In the genomic region with DNA sequence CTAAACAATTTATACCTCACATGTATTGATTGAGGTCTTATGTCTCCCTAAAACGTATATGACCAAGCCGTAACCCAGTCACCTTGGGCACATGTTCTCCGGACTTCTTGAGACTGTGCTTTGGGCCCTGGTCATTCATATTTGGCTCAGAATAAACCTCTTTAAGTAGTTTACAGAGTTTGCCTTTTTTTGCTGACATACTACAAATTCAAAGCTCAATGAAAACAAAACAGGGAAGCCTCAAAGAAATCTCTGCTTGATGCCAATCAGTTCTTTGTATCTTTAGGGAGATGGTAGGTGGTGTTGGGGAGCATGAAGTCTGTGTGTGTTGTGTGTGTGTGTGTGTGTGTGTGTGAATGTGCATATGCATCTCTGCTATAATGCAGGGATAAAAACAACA, we compare ENCODE assay signal across 21 cellular contexts.
"Had no signal": no experiment of that assay in that cellular context is flagged by ENCODE, and none has a peak within 500 bp of the region (broad histone marks: within the 10 kb centered on the region; RNA-seq: fewer than 3 reads in every experiment).

No MANE protein-coding gene starts in this region.

- H3K27ac Mint-ChIP-seq: effector memory CD8-positive, alpha-beta T cell; naive thymus-derived CD4-positive, alpha-beta T cell; neural progenitor cell; progenitor cell of endocrine pancreas; stimulated activated effector memory CD8-positive, alpha-beta T cell treated with anti-CD3 and anti-CD28 coated beads, Interleukin-12 subunit alpha, Interleukin-12 subunit beta, amount 100 ng/mL, for 72 hours; type B pancreatic cell had no signal

- FAIRE-seq: frontal cortex, islet of Langerhans had no signal

- H3K9ac ChIP-seq: neural progenitor cell, parathyroid adenoma had no signal

- H3K4me3 ChIP-seq: coronary artery, left lung, neural progenitor cell, stomach, tibial artery had no signal

- H3K4me1 ChIP-seq: neural progenitor cell, parathyroid adenoma, tibial artery had no signal

- H3K9me3 ChIP-seq: left lung, stomach, tibial artery had no signal

- H3K4me1 Mint-ChIP-seq: neural progenitor cell; stimulated activated effector memory CD8-positive, alpha-beta T cell treated with anti-CD3 and anti-CD28 coated beads, Interleukin-12 subunit alpha, Interleukin-12 subunit beta, amount 100 ng/mL, for 72 hours had no signal

- H3K9me3 Mint-ChIP-seq: effector memory CD8-positive, alpha-beta T cell; nephron; neural progenitor cell; stimulated activated effector memory CD8-positive, alpha-beta T cell treated with anti-CD3 and anti-CD28 coated beads, Interleukin-12 subunit alpha, Interleukin-12 subunit beta, amount 100 ng/mL, for 72 hours; type B pancreatic cell had no signal

- H3K36me3 ChIP-seq: left lung, neural progenitor cell, stomach, tibial artery had no signal

- H3K4me2 ChIP-seq: neural progenitor cell had no signal

- H3K27ac ChIP-seq: coronary artery, left lung, neural progenitor cell, parathyroid adenoma, stomach, tibial artery had no signal

- H3K36me3 Mint-ChIP-seq: naive thymus-derived CD4-positive, alpha-beta T cell; neural progenitor cell; stimulated activated effector memory CD8-positive, alpha-beta T cell treated with anti-CD3 and anti-CD28 coated beads, Interleukin-12 subunit alpha, Interleukin-12 subunit beta, amount 100 ng/mL, for 72 hours; type B pancreatic cell had no signal

- ATAC-seq: effector memory CD8-positive, alpha-beta T cell; left cardiac atrium; left lung; naive thymus-derived CD4-positive, alpha-beta T cell; sciatic nerve had no signal

- H3K27me3 ChIP-seq: neural progenitor cell had no signal

- H3K4me3 Mint-ChIP-seq: effector memory CD8-positive, alpha-beta T cell; naive thymus-derived CD4-positive, alpha-beta T cell; nephron; neural progenitor cell; stimulated activated effector memory CD8-positive, alpha-beta T cell treated with anti-CD3 and anti-CD28 coated beads, Interleukin-12 subunit alpha, Interleukin-12 subunit beta, amount 100 ng/mL, for 72 hours; type B pancreatic cell had no signal

- DNase-seq: dermis blood vessel endothelial cell; effector memory CD8-positive, alpha-beta T cell; left cardiac atrium; left lung; midbrain; naive thymus-derived CD4-positive, alpha-beta T cell; stimulated activated CD4-positive, alpha-beta T cell treated with anti-CD3 and anti-CD28 coated beads, Interleukin-2, amount 100 ng/mL, for 24 hours; stimulated activated CD4-positive, alpha-beta T cell treated with anti-CD3 and anti-CD28 coated beads, Interleukin-4, amount 100 ng/mL, for 24 hours; stimulated activated naive CD4-positive, alpha-beta T cell treated with Interleukin-2 at 50 U/mL for 16 hours; stomach; tibial artery had no signal
